Comparison of ENCODE assay signal across 1 cellular context in the genomic region with DNA sequence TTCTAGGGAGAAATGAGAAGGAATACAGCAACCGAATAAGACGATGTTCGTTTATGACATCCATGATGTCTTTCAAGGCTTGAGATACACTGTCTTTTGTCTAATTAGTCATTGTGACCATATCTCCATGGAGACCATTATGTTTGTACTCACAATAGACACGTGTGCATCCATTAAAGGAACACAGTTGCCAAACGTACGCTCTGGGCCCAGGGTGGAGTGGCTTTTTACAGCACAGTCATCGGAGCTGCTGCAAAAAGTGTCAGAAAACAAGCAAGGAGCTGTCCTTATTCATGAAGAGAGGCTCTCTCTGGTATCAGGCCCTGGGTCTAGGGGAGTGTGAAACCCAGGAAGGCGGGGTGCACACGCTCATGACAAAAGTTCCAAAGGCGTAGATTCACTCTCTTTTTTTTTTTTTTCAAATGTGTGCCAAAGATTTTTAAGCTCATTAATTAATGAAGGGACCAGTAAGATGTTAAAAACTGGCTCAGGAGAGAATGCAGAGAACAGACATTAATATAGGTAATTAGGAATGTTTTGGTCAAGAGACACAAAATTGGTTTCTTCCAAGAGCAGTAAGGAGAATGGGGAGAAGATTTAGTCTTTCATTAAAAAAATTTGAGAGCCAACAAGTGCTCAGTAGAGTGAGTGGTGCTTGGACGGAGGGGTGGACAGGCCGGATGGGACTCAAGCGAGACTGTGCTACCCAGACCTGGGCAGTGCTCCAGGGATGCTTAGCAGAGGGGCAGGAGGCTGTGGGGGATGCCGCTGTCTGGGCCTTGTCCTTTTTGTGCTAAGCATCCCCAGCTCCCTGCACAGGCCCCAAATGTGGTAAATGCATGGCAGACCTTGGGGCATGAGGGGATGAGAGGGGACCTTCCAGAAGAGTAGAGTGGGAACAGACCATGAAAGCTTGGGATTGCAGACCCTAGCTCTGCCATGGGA.
TF ChIP-seq lines count a peak whose summit lies in the region.

No MANE protein-coding gene starts in this region.

TF ChIP-seq in H1, 55 proteins besides CTCF, POLR2A, EP300 and RAD21:
- TF ChIP-seq ATF2 (IDR thresholded peaks at IDR 0.05; ENCODE audit: low read length) (no peak), EGR1 (IDR thresholded peaks at IDR 0.05; ENCODE audit: borderline replicate concordance, low read depth, low read length) (no peak), POLR2AphosphoS5 (IDR thresholded peaks at IDR 0.05; ENCODE audit: low read depth, low read length) (no peak), ZNF274 (IDR thresholded peaks at IDR 0.05; ENCODE audit: borderline replicate concordance, extremely low read depth, low read length) (no peak)
